ENCODE assay signal across 8 cellular contexts in genomic region chr1:39799770-39800470, GRCh38. TPM values are rescaled to one million over a fixed set of nuclear protein-coding genes. Genes with fewer than 3 reads are reported as not detected.
DNase-seq lines count a peak whose midpoint lies in the region; ATAC-seq and TF ChIP-seq lines count a peak whose summit lies in the region.

No MANE protein-coding gene starts in this region.

- H3K4me1 ChIP-seq in breast epithelium: no peaks in the 10 kb centered on the region

- TF ChIP-seq CTCF in WERI-Rb-1 (IDR thresholded peaks at IDR 0.05; ENCODE audit: low read depth, low read length) (peak; percentile 87), breast epithelium (IDR thresholded peaks at IDR 0.05) (peak; percentile 51 to 80 (median 73)), kidney epithelial cell (IDR thresholded peaks at IDR 0.05; ENCODE audit: insufficient read depth, low read length, poor library complexity, severe bottlenecking) (peak; percentile 87)

- peak; percentile 29 to 54 for DNase-seq in NCI-H446 (lab: John Stamatoyannopoulos, UW)
- DNase-seq in NCI-H446 treated with DMSO at 0.1 percent for 48 hours (lab: John Stamatoyannopoulos, UW): no peak
- peak; percentile 46 for DNase-seq in NCI-H146 treated with DMSO at 0.1 percent for 48 hours (lab: John Stamatoyannopoulos, UW; ENCODE audit: unreplicated experiment)
- DNase-seq in WERI-Rb-1: peak; percentile 73
- peak in 1 of 2 donors; percentile 33 for DNase-seq in breast epithelium (ENCODE audit: low spot score in 2 of 2)
- peak; percentile 86 for DNase-seq in kidney epithelial cell (ENCODE audit: low read depth)
- DNase-seq in stimulated activated CD4-positive, alpha-beta T cell treated with anti-CD3 and anti-CD28 coated beads, Interleukin-2, amount 100 ng/mL, for 24 hours: peak; percentile 80 to 81

- TF ChIP-seq POLR2A in breast epithelium (IDR thresholded peaks at IDR 0.05): no peak

- H3K27me3 ChIP-seq in WERI-Rb-1 (ENCODE audit: insufficient read depth, low read depth, severe bottlenecking): no peaks in the 10 kb centered on the region
- no peaks in the 10 kb centered on the region for H3K27me3 ChIP-seq in breast epithelium
- no peaks in the 10 kb centered on the region for H3K27me3 ChIP-seq in kidney epithelial cell (ENCODE audit: control insufficient read depth, insufficient read depth, low read length)

- H3K9me3 ChIP-seq in WERI-Rb-1 (ENCODE audit: severe bottlenecking) (peaks cover 1% of the 10 kb centered on the region), breast epithelium (no peaks in the 10 kb centered on the region)

- ATAC-seq in HG02798 (IDR thresholded peaks at IDR 0.05; ENCODE audit: poor library complexity, unreplicated experiment): peak; percentile 69

- no peak overlapping the region for H3K27ac ChIP-seq in WERI-Rb-1
- H3K27ac ChIP-seq in breast epithelium: no peak overlapping the region

- H3K36me3 ChIP-seq in WERI-Rb-1 (no peaks in the 10 kb centered on the region), breast epithelium (no peaks in the 10 kb centered on the region), kidney epithelial cell (ENCODE audit: control insufficient read depth, insufficient read depth, low read length) (no peaks in the 10 kb centered on the region)

- intact Hi-C loops in breast epithelium (cut with DNase I; ENCODE audit: low total_unique reads): no loop called here

- H3K4me3 ChIP-seq in WERI-Rb-1 (ENCODE audit: low read depth, low read length) (no peak overlapping the region), breast epithelium (no peak overlapping the region), kidney epithelial cell (ENCODE audit: low read depth, low read length) (no peak overlapping the region)

RNA-seq across cellular contexts. Expression of gene BMP8B, which starts 11.3 kb away (rescaled TPM):
- total RNA-seq in breast epithelium: 1 to 10 TPM in 1 of 3 donors, under 1 TPM in 2; 0.48 to 1.3 (median 0.59) TPM
- total RNA-seq in kidney epithelial cell: 2.8 and 4.3 TPM in 2 replicates

RNA-seq across cellular contexts. Expression of gene OXCT2, which starts 28.8 kb away (rescaled TPM):
- total RNA-seq in breast epithelium (under 1 TPM in 2 of 3 donors, not detected in 1; 0.32 to 0.66 TPM), kidney epithelial cell (5.9 and 7.0 TPM in 2 replicates)
